ENCODE assay signal across 21 cellular contexts in genomic region chr13:20418953-20419352, GRCh38.
DNase-seq lines count a peak whose midpoint lies in the region; ATAC-seq lines count a peak whose summit lies in the region.
"Had no signal": no experiment of that assay in that cellular context is flagged by ENCODE, and none has a peak within 500 bp of the region (broad histone marks: within the 10 kb centered on the region; RNA-seq: fewer than 3 reads in every experiment).

No MANE protein-coding gene starts in this region.

- no peaks in the 10 kb centered on the region for H3K27me3 Mint-ChIP-seq in activated naive CD4-positive, alpha-beta T cell treated with anti-CD3 and anti-CD28 coated beads, Interleukin-2, amount 50 U/mL, for 24 hours
- no peaks in the 10 kb centered on the region for H3K27me3 Mint-ChIP-seq in effector memory CD8-positive, alpha-beta T cell

- no peak overlapping the region for H3K4me3 Mint-ChIP-seq in activated naive CD4-positive, alpha-beta T cell treated with anti-CD3 and anti-CD28 coated beads, Interleukin-2, amount 50 U/mL, for 24 hours
- H3K4me3 Mint-ChIP-seq in effector memory CD8-positive, alpha-beta T cell = peak overlapping the region in 1 of 2 donors; percentile 71
- H3K4me3 Mint-ChIP-seq in stimulated activated effector memory CD8-positive, alpha-beta T cell treated with anti-CD3 and anti-CD28 coated beads, Interleukin-12 subunit alpha, Interleukin-12 subunit beta, amount 100 ng/mL, for 72 hours = no peak overlapping the region
- H3K4me3 Mint-ChIP-seq: GM23338 had no signal

- H3K36me3 Mint-ChIP-seq in activated naive CD4-positive, alpha-beta T cell treated with anti-CD3 and anti-CD28 coated beads, Interleukin-2, amount 50 U/mL, for 24 hours = peaks cover 11% of the 10 kb centered on the region
- H3K36me3 Mint-ChIP-seq in effector memory CD8-positive, alpha-beta T cell (ENCODE audit: insufficient read depth) = peaks cover 14% of the 10 kb centered on the region
- H3K36me3 Mint-ChIP-seq in stimulated activated effector memory CD8-positive, alpha-beta T cell treated with anti-CD3 and anti-CD28 coated beads, Interleukin-12 subunit alpha, Interleukin-12 subunit beta, amount 100 ng/mL, for 72 hours = peaks cover 11% of the 10 kb centered on the region

- peak overlapping the region; percentile 65; the same call in 1 of the 2 replicates for H3K27ac ChIP-seq in SJSA1

- H3K9me3 ChIP-seq in SJSA1 (replicated peaks) = no peaks in the 10 kb centered on the region
- H3K9me3 ChIP-seq: heart right ventricle, sigmoid colon, suprapubic skin had no signal

- H3K27me3 ChIP-seq in SJSA1 (replicated peaks) = no peaks in the 10 kb centered on the region
- H3K27me3 ChIP-seq: heart right ventricle, suprapubic skin had no signal

- H3K4me3 ChIP-seq in SJSA1 = no peak overlapping the region
- H3K4me3 ChIP-seq: GM12878, GM23338, heart right ventricle, sigmoid colon, suprapubic skin had no signal

- DNase-seq in activated naive CD4-positive, alpha-beta T cell (lab: John Stamatoyannopoulos, UW) = no peak
- DNase-seq in SJSA1 (ENCODE audit: low read depth in 1 of 2, low spot score in 2 of 2) (no peak), T1000 (lab: John Stamatoyannopoulos, UW) (no peak), activated gamma-delta T cell treated with Interleukin-2 at 50 U/mL for 16 hours (no peak), NAMALWA (ENCODE audit: low spot score) (no peak)
- no peak for DNase-seq in effector memory CD8-positive, alpha-beta T cell
- no peak for DNase-seq in stimulated activated effector memory CD8-positive, alpha-beta T cell treated with anti-CD3 and anti-CD28 coated beads, Interleukin-12 subunit alpha, Interleukin-12 subunit beta, amount 100 ng/mL, for 72 hours (ENCODE audit: low spot score in 2 of 2)
- DNase-seq: activated effector memory CD4-positive, alpha-beta T cell treated with Interleukin-2 at 50 U/mL for 16 hours; heart right ventricle; kidney; midbrain; NCI-H1694; NCI-H345; occipital lobe; SHP77; sigmoid colon; T-helper 9 cell had no signal

- peaks cover 18% of the 10 kb centered on the region for H3K4me1 ChIP-seq in SJSA1 (replicated peaks)

- H3K4me1 Mint-ChIP-seq in activated naive CD4-positive, alpha-beta T cell treated with anti-CD3 and anti-CD28 coated beads, Interleukin-2, amount 50 U/mL, for 24 hours = peaks cover 37% of the 10 kb centered on the region
- H3K4me1 Mint-ChIP-seq in effector memory CD8-positive, alpha-beta T cell (ENCODE audit: low read depth in 2 of 2) = peaks cover 17 to 26% of the 10 kb centered on the region in 2 donors
- peaks cover 47% of the 10 kb centered on the region for H3K4me1 Mint-ChIP-seq in stimulated activated effector memory CD8-positive, alpha-beta T cell treated with anti-CD3 and anti-CD28 coated beads, Interleukin-12 subunit alpha, Interleukin-12 subunit beta, amount 100 ng/mL, for 72 hours

- H3K9me3 Mint-ChIP-seq in activated naive CD4-positive, alpha-beta T cell treated with anti-CD3 and anti-CD28 coated beads, Interleukin-2, amount 50 U/mL, for 24 hours = no peaks in the 10 kb centered on the region
- peaks cover 0 to 2% of the 10 kb centered on the region in 2 donors for H3K9me3 Mint-ChIP-seq in effector memory CD8-positive, alpha-beta T cell
- peaks cover 5% of the 10 kb centered on the region for H3K9me3 Mint-ChIP-seq in stimulated activated effector memory CD8-positive, alpha-beta T cell treated with anti-CD3 and anti-CD28 coated beads, Interleukin-12 subunit alpha, Interleukin-12 subunit beta, amount 100 ng/mL, for 72 hours

- H3K27ac Mint-ChIP-seq in activated naive CD4-positive, alpha-beta T cell treated with anti-CD3 and anti-CD28 coated beads, Interleukin-2, amount 50 U/mL, for 24 hours = peak overlapping the region; percentile 62
- peak overlapping the region; percentile 6 to 67 for H3K27ac Mint-ChIP-seq in effector memory CD8-positive, alpha-beta T cell
- peak overlapping the region; percentile 89 for H3K27ac Mint-ChIP-seq in stimulated activated effector memory CD8-positive, alpha-beta T cell treated with anti-CD3 and anti-CD28 coated beads, Interleukin-12 subunit alpha, Interleukin-12 subunit beta, amount 100 ng/mL, for 72 hours
- H3K27ac Mint-ChIP-seq: GM23338 had no signal

- no peaks in the 10 kb centered on the region for H3K36me3 ChIP-seq in SJSA1
- H3K36me3 ChIP-seq: sigmoid colon, suprapubic skin had no signal

- no peak for ATAC-seq in effector memory CD8-positive, alpha-beta T cell (replicated peaks)
- no peak for ATAC-seq in stimulated activated effector memory CD8-positive, alpha-beta T cell treated with anti-CD3 and anti-CD28 coated beads, Interleukin-12 subunit alpha, Interleukin-12 subunit beta, amount 100 ng/mL, for 72 hours
- ATAC-seq: GM23338 had no signal

Comparison
In these comparisons a context has a peak if more than half of its experiments do, and no peak if none do; other contexts are left out.
1. H3K27ac Mint-ChIP-seq: peak in every context shown above with its lines; median percentile 89 in stimulated activated effector memory CD8-positive, alpha-beta T cell treated with anti-CD3 and anti-CD28 coated beads, Interleukin-12 subunit alpha, Interleukin-12 subunit beta, amount 100 ng/mL, for 72 hours; 62 in activated naive CD4-positive, alpha-beta T cell treated with anti-CD3 and anti-CD28 coated beads, Interleukin-2, amount 50 U/mL, for 24 hours; 36 in effector memory CD8-positive, alpha-beta T cell.